14 cellular contexts compared by ENCODE assay signal in the genomic region with DNA sequence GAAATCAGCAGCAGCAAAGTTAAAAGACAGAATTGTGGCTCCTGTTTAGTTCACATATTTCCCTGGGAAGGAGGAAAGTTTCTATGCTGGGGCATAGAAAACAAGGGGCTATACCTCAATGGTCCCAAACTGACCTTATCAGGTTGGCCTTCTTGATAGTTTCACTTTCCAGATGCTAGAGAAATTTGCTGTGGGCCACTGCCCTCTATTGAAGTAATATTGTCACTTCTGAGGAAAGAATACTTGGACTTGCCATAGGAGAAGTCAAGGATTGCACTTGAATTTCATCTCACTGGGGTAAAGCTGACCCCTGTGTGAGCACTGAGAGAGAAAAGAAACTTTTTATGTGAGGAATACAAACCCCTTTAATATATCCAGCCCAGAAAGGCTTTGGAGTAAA. TPM values are rescaled to one million over a fixed set of nuclear protein-coding genes. Genes with fewer than 3 reads are reported as not detected.
A peak's percentile ranks its signal among the peaks of the same experiment; 100 is the strongest.
DNase-seq lines count a peak whose midpoint lies in the region; TF ChIP-seq lines count a peak whose summit lies in the region.
"Had no signal": no experiment of that assay in that cellular context is flagged by ENCODE, and none has a peak within 500 bp of the region (broad histone marks: within the 10 kb centered on the region; RNA-seq: fewer than 3 reads in every experiment).

No MANE protein-coding gene starts in this region.

- H3K4me3 ChIP-seq in hepatocyte (no peak overlapping the region), endodermal cell (ENCODE audit: low read length) (no peak overlapping the region), lower leg skin (ENCODE audit: low read depth, poor library complexity, severe bottlenecking) (no peak overlapping the region)

- H3K27ac ChIP-seq in hepatocyte, result no peak overlapping the region
- no peak overlapping the region for H3K27ac ChIP-seq in endodermal cell (ENCODE audit: low read depth, low read length)
- H3K27ac ChIP-seq: HL-60 had no signal

- H3K9ac ChIP-seq in endodermal cell (ENCODE audit: extremely low read depth, low read length, poor library complexity, severe bottlenecking), result no peak overlapping the region

- TF ChIP-seq CTCF in GM12874 (IDR thresholded peaks at IDR 0.05; ENCODE audit: insufficient read depth, low read depth, low read length), result peak; percentile 25; the same call in 1 of the 2 replicates
- peak; percentile 15 for TF ChIP-seq CTCF in hepatocyte (IDR thresholded peaks at IDR 0.05; ENCODE audit: poor library complexity)
- no peak for TF ChIP-seq CTCF in endodermal cell (conservative IDR thresholded peaks at IDR 0.05)
- no peak for TF ChIP-seq CTCF in lower leg skin (IDR thresholded peaks at IDR 0.05)

- TF ChIP-seq POLR2A in lower leg skin (IDR thresholded peaks at IDR 0.05), result no peak

- H3K79me2 ChIP-seq in hepatocyte, result no peaks in the 10 kb centered on the region

- H3K9me3 ChIP-seq in hepatocyte (ENCODE audit: low read depth) (no peaks in the 10 kb centered on the region), endodermal cell (ENCODE audit: control insufficient read depth, low read length) (peaks cover 13% of the 10 kb centered on the region)

- no peaks in the 10 kb centered on the region for H3K27me3 ChIP-seq in hepatocyte
- no peaks in the 10 kb centered on the region for H3K27me3 ChIP-seq in endodermal cell (ENCODE audit: control insufficient read depth, insufficient read depth, low read length, poor library complexity, severe bottlenecking)

- intact Hi-C loops in lower leg skin (cut with DNase I; ENCODE audit: low total_unique reads), result loop anchor here (5.0 kb wide), 1 partner anchor 139 kb away; no protein-coding TSS in a partner anchor

- H3K9me2 ChIP-seq in hepatocyte (replicated peaks; ENCODE audit: insufficient read depth), result no peaks in the 10 kb centered on the region

- no peaks in the 10 kb centered on the region for H4K20me1 ChIP-seq in hepatocyte (ENCODE audit: insufficient read depth, poor library complexity, severe bottlenecking)

- H3K27ac Mint-ChIP-seq in endodermal cell, result no peak overlapping the region
- H3K27ac Mint-ChIP-seq: T-helper 1 cell treated with Interleukin-12 subunit alpha and Interleukin-12 subunit beta and Interleukin-4 antibody, amounts not matched to agents 30 μg/mL and 1 μg/mL, for 36 hours had no signal

- DNase-seq in AG08395 (ENCODE audit: low spot score) (peak; percentile 27), RPMI8226 (peak; percentile 45), hepatocyte (ENCODE audit: low spot score) (no peak), endodermal cell (no peak), lower leg skin (ENCODE audit: low spot score in 2 of 2) (no peak), T-helper 2 cell (no peak)
- DNase-seq in stimulated activated CD4-positive, alpha-beta T cell treated with anti-CD3 and anti-CD28 coated beads, Interleukin-1b, Interleukin-23, amount 100 ng/mL, for 48 hours, result no peak
- DNase-seq: cortex of kidney; stimulated activated CD4-positive, alpha-beta T cell treated with anti-CD3 and anti-CD28 coated beads, Interleukin-4, amount 100 ng/mL, for 1 hour had no signal

- no peak overlapping the region for H3K4me2 ChIP-seq in hepatocyte

- H3K4me3 Mint-ChIP-seq in endodermal cell, result no peak overlapping the region
- H3K4me3 Mint-ChIP-seq: T-helper 1 cell treated with Interleukin-12 subunit alpha and Interleukin-12 subunit beta and Interleukin-4 antibody, amounts not matched to agents 30 μg/mL and 1 μg/mL, for 36 hours had no signal

- H2AFZ ChIP-seq in hepatocyte, result no peak overlapping the region

- H3K4me1 ChIP-seq in hepatocyte (ENCODE audit: insufficient read depth), result peaks cover 7% of the 10 kb centered on the region
- no peaks in the 10 kb centered on the region for H3K4me1 ChIP-seq in endodermal cell (ENCODE audit: control insufficient read depth, insufficient read depth, low read length)

- no peaks in the 10 kb centered on the region for H3K36me3 Mint-ChIP-seq in endodermal cell (ENCODE audit: low read depth)

- peaks cover 25% of the 10 kb centered on the region for H3K9me3 Mint-ChIP-seq in endodermal cell

- peaks cover 3% of the 10 kb centered on the region for H3K27me3 Mint-ChIP-seq in endodermal cell (ENCODE audit: insufficient read depth)

- H3K36me3 ChIP-seq in hepatocyte (replicated peaks; ENCODE audit: insufficient read depth, low read depth), result no peaks in the 10 kb centered on the region
- no peaks in the 10 kb centered on the region for H3K36me3 ChIP-seq in endodermal cell (ENCODE audit: control insufficient read depth, insufficient read depth, low read length)

- peaks cover 11% of the 10 kb centered on the region for H3K4me1 Mint-ChIP-seq in endodermal cell

RNA-seq across cellular contexts. Expression of a gene that starts 49.3 kb away (rescaled TPM):
- total RNA-seq in hepatocyte (0.27 and 0.40 TPM in 2 replicates), endodermal cell (not detected), lower leg skin (1 to 10 TPM in 3 of 4 donors, under 1 TPM in 1; 0.38 to 8.2 (median 3.0) TPM)
- polyA plus RNA-seq in hepatocyte, result 0.30 and 0.86 TPM in 2 replicates
- polyA plus RNA-seq in endodermal cell (2013, experiment 1 of 2), result not detected
- not detected for polyA plus RNA-seq in endodermal cell (2013, experiment 2 of 2)
- total RNA-seq: temporal lobe had no signal
- polyA plus RNA-seq: neural cell had no signal

Comparison
In these comparisons a context has a peak if more than half of its experiments do, and no peak if none do; other contexts are left out.
1. DNase-seq: peak in AG08395 (single experiment) and RPMI8226 (single experiment); none in hepatocyte (single experiment), stimulated activated CD4-positive, alpha-beta T cell treated with anti-CD3 and anti-CD28 coated beads, Interleukin-1b, Interleukin-23, amount 100 ng/mL, for 48 hours (single experiment), endodermal cell (single experiment), lower leg skin (0 of 2) and T-helper 2 cell (0 of 5).
2. CTCF ChIP-seq: peak in GM12874 (single experiment) and hepatocyte (single experiment); none in endodermal cell (single experiment) and lower leg skin (0 of 3).